In genomic region chr17:35773674-35774425, GRCh38 we compare ENCODE assay signal across 16 cellular contexts. TPM values are rescaled to one million over a fixed set of nuclear protein-coding genes. Genes with fewer than 3 reads are reported as not detected.
DNase-seq lines count a peak whose midpoint lies in the region; ATAC-seq and TF ChIP-seq lines count a peak whose summit lies in the region.
"Had no signal": no experiment of that assay in that cellular context is flagged by ENCODE, and none has a peak within 500 bp of the region (broad histone marks: within the 10 kb centered on the region; RNA-seq: fewer than 3 reads in every experiment).

No MANE protein-coding gene starts in this region.

- peak in 1 of 2 donors; percentile 30 for DNase-seq in cardiac muscle cell (ENCODE audit: low read depth in 1 of 2, low spot score in 1 of 2)
- DNase-seq in left ventricle myocardium superior = no peak
- DNase-seq in omental fat pad (ENCODE audit: low spot score) = no peak
- DNase-seq in upper lobe of right lung = peak; percentile 66
- DNase-seq in SIG-M5 treated with dmso at 0.1 percent for 504 hours (lab: John Stamatoyannopoulos, UW; ENCODE audit: unreplicated experiment) = no peak
- no peak for DNase-seq in OCI-M2 (lab: John Stamatoyannopoulos, UW; ENCODE audit: unreplicated experiment)
- DNase-seq: activated T-cell treated with anti-CD3 and anti-CD28 coated beads for 4 hours, HFFc6, MV-4-11 had no signal

- TF ChIP-seq EP300 in gastroesophageal sphincter (IDR thresholded peaks at IDR 0.05) = no peak

- H3K36me3 ChIP-seq in cardiac muscle cell (no peaks in the 10 kb centered on the region), gastroesophageal sphincter (peaks cover 0 to 9% of the 10 kb centered on the region in 2 donors), upper lobe of right lung (no peaks in the 10 kb centered on the region)

- H3K27me3 ChIP-seq in cardiac muscle cell = peaks cover 5% of the 10 kb centered on the region
- H3K27me3 ChIP-seq in gastroesophageal sphincter = no peaks in the 10 kb centered on the region
- H3K27me3 ChIP-seq in upper lobe of right lung = no peaks in the 10 kb centered on the region

- TF ChIP-seq CTCF in cardiac muscle cell (IDR thresholded peaks at IDR 0.05; ENCODE audit: low read depth, low read length) (no peak), gastroesophageal sphincter (IDR thresholded peaks at IDR 0.05) (no peak), omental fat pad (IDR thresholded peaks at IDR 0.05) (no peak), upper lobe of right lung (IDR thresholded peaks at IDR 0.05) (no peak)

- ATAC-seq in left ventricle myocardium superior (no peak), gastroesophageal sphincter (peak; percentile 1), omental fat pad (ENCODE audit: low FRiP score) (peak; percentile 17), upper lobe of right lung (peak; percentile 75), HG02885 (IDR thresholded peaks at IDR 0.05; ENCODE audit: poor library complexity, unreplicated experiment) (no peak)

- H3K9me3 ChIP-seq in cardiac muscle cell (ENCODE audit: low read depth) = no peaks in the 10 kb centered on the region
- no peaks in the 10 kb centered on the region for H3K9me3 ChIP-seq in gastroesophageal sphincter
- H3K9me3 ChIP-seq in upper lobe of right lung = no peaks in the 10 kb centered on the region

- intact Hi-C loops in left ventricle myocardium superior (cut with micrococcal nuclease) (no loop called here), upper lobe of right lung (cut with DNase I) (no loop called here)

- H3K4me3 ChIP-seq in cardiac muscle cell = no peak overlapping the region
- no peak overlapping the region for H3K4me3 ChIP-seq in gastroesophageal sphincter
- no peak overlapping the region for H3K4me3 ChIP-seq in upper lobe of right lung

- H3K27ac ChIP-seq in cardiac muscle cell (peak overlapping the region; percentile 64), gastroesophageal sphincter (peak overlapping the region; percentile 88 to 92 (median 90)), upper lobe of right lung (peak overlapping the region; percentile 70)

- WGBS in gastroesophageal sphincter (ENCODE audit: low coverage in 1 of 2), 2 donors = 40 to 47% methylated on average over 2 of the region's 10 CpGs

- no peak for TF ChIP-seq POLR2A in gastroesophageal sphincter (IDR thresholded peaks at IDR 0.05)

- H3K4me1 ChIP-seq in cardiac muscle cell (ENCODE audit: low read depth) (peaks cover 17% of the 10 kb centered on the region), gastroesophageal sphincter (peaks cover 3 to 71% (median 12%) of the 10 kb centered on the region in 3 donors), upper lobe of right lung (peaks cover 43% of the 10 kb centered on the region)

RNA-seq across cellular contexts. Expression of gene C17orf50, which starts 13.2 kb away (rescaled TPM):
- total RNA-seq in cardiac muscle cell = 0.21 and 0.74 TPM in 2 replicates
- polyA plus RNA-seq in cardiac muscle cell = 0.51 and 1.2 TPM in 2 replicates
- not detected for total RNA-seq in left ventricle myocardium superior
- not detected for total RNA-seq in gastroesophageal sphincter
- total RNA-seq in omental fat pad = not detected
- not detected for total RNA-seq in upper lobe of right lung
- total RNA-seq: A172, glomerular endothelial cell, HFFc6, HT1080, posterior vena cava had no signal
- polyA plus RNA-seq: keratinocyte had no signal

RNA-seq across cellular contexts. Expression of gene GAS2L2, which starts 20.8 kb away (rescaled TPM):
- total RNA-seq in cardiac muscle cell (0.18 TPM in 1 of 2 replicates, not detected in the other), left ventricle myocardium superior (0.27 TPM), gastroesophageal sphincter (1 to 10 TPM in 1 of 4 donors, not detected in 3; 1.5 TPM), omental fat pad (under 1 TPM in 3 of 4 donors, not detected in 1; 0.37 to 0.82 (median 0.48) TPM), upper lobe of right lung (not detected)
- 0.11 TPM in 1 of 2 replicates, not detected in the other for polyA plus RNA-seq in cardiac muscle cell
- total RNA-seq: A172, glomerular endothelial cell, HFFc6, posterior vena cava had no signal

RNA-seq across cellular contexts. Expression of gene MMP28, which starts 21.6 kb away (rescaled TPM):
- total RNA-seq in cardiac muscle cell = 0.39 TPM in 1 of 2 replicates, not detected in the other
- 0.84 and 0.94 TPM in 2 replicates for polyA plus RNA-seq in cardiac muscle cell
- 1.5 TPM for total RNA-seq in left ventricle myocardium superior
- 100 to 1,000 TPM in 2 of 4 donors, 10 to 100 TPM in 2; 78.4 to 139 (median 97.3) TPM for total RNA-seq in gastroesophageal sphincter
- 10 to 100 TPM; 31.5 to 65.6 (median 48.7) TPM for total RNA-seq in omental fat pad
- 55.6 TPM for total RNA-seq in upper lobe of right lung
- total RNA-seq: HFFc6 had no signal

RNA-seq across cellular contexts. Expression of gene TAF15, which starts 35.4 kb away (rescaled TPM):
- total RNA-seq in cardiac muscle cell = 33.4 and 75.2 TPM in 2 replicates
- polyA plus RNA-seq in cardiac muscle cell = 27.2 and 31.1 TPM in 2 replicates
- 110 TPM for total RNA-seq in left ventricle myocardium superior
- total RNA-seq in gastroesophageal sphincter = 100 to 1,000 TPM in 2 of 4 donors, 10 to 100 TPM in 2; 58.2 to 144 (median 109) TPM
- 10 to 100 TPM; 33.2 to 80.2 (median 64.0) TPM for total RNA-seq in omental fat pad
- total RNA-seq in upper lobe of right lung = 142 TPM

RNA-seq across cellular contexts. Expression of gene RASL10B, which starts 42.4 kb away (rescaled TPM):
- total RNA-seq in cardiac muscle cell (108 and 116 TPM in 2 replicates), left ventricle myocardium superior (23.8 TPM), gastroesophageal sphincter (10 to 100 TPM in 3 of 4 donors, 1 to 10 TPM in 1; 4.2 to 25.9 (median 15.4) TPM), omental fat pad (10 to 100 TPM in 3 of 4 donors, 1 to 10 TPM in 1; 9.9 to 63.8 (median 42.3) TPM), upper lobe of right lung (2.2 TPM)
- 71.6 and 94.4 TPM in 2 replicates for polyA plus RNA-seq in cardiac muscle cell

Comparison
In these comparisons a context has a peak if more than half of its experiments do, and no peak if none do; other contexts are left out.
1. ATAC-seq: peak in gastroesophageal sphincter (single experiment), omental fat pad (single experiment) and upper lobe of right lung (single experiment); none in left ventricle myocardium superior (single experiment) and HG02885 (single experiment).
2. RNA of gene MMP28, which starts 21.6 kb away (total RNA-seq): 78.4 to 139 TPM in gastroesophageal sphincter, 55.6 TPM in upper lobe of right lung (single experiment) and 31.5 to 65.6 TPM in omental fat pad; 1.5 TPM in left ventricle myocardium superior (single experiment) and 0.39 TPM in cardiac muscle cell; every median in the first group is over 10 times any median in the second.
3. Peak in every context shown above with its lines, with median percentiles within 50 percentile points of each other: H3K27ac ChIP-seq.